ENCODE assay signal across 29 cellular contexts in genomic region chr11:120569903-120570302, GRCh38. TPM values are rescaled to one million over a fixed set of nuclear protein-coding genes. Genes with fewer than 3 reads are reported as not detected.
"Had no signal": no experiment of that assay in that cellular context is flagged by ENCODE, and none has a peak within 500 bp of the region (broad histone marks: within the 10 kb centered on the region; RNA-seq: fewer than 3 reads in every experiment).

No MANE protein-coding gene starts in this region.

- H3K36me3 Mint-ChIP-seq: activated naive CD8-positive, alpha-beta T cell; memory B cell; type B pancreatic cell had no signal

- H3K4me3 ChIP-seq: breast epithelium, coronary artery, gastroesophageal sphincter, ovary, prostate gland, right atrium auricular region, skin epidermis, testis, vagina had no signal

- H3K4me1 ChIP-seq: breast epithelium, prostate gland had no signal

- DNase-seq: activated CD4-positive, alpha-beta T cell treated with anti-CD3 and anti-CD28 coated beads for 1 hour; activated CD4-positive, alpha-beta T cell treated with anti-CD3 and anti-CD28 coated beads, Interleukin-2, amount 50 U/mL, for 1 hour; activated naive CD4-positive, alpha-beta T cell; activated T-cell treated with anti-CD3 and anti-CD28 coated beads, Interleukin-2, amount 50 U/mL, for 1 hour; hypothalamus; left colon; ovary; stimulated activated CD4-positive, alpha-beta T cell treated with anti-CD3 and anti-CD28 coated beads, Interleukin-15, amount 100 ng/mL, for 24 hours; stimulated activated CD4-positive, alpha-beta T cell treated with anti-CD3 and anti-CD28 coated beads, Interleukin-2, amount 100 ng/mL, for 48 hours; stimulated activated CD8-positive, alpha-beta memory T cell treated with anti-CD3 and anti-CD28 coated beads, Interleukin-4, amount 100 ng/mL, for 48 hours; stimulated activated naive B cell treated with anti-CD40 and anti-IgM and Interleukin-4, amounts not matched to agents 10 μg/mL and 1 μg/mL and 100 μg/mL, for 72 hours; testis had no signal

- FAIRE-seq: astrocyte, keratinocyte had no signal

- H3K27ac Mint-ChIP-seq: activated naive CD8-positive, alpha-beta T cell; memory B cell; nephron; stimulated activated naive B cell treated with anti-CD40 and anti-IgM and Interleukin-4, amounts not matched to agents 10 μg/mL and 1 μg/mL and 100 μg/mL, for 72 hours; T-helper 2 cell treated with Interferon-gamma antibody and Interleukin-4, amounts not matched to agents 5 μg/mL and 100 μg/mL, for 36 hours; type B pancreatic cell had no signal

- H3K27me3 ChIP-seq: breast epithelium, ovary, right atrium auricular region, testis, vagina had no signal

- H3K9me3 ChIP-seq: breast epithelium, gastroesophageal sphincter, neutrophil, ovary, prostate gland, right atrium auricular region, testis, vagina had no signal

- H3K36me3 ChIP-seq: breast epithelium, gastroesophageal sphincter, neutrophil, ovary, prostate gland, right atrium auricular region, vagina had no signal

- H3K27ac ChIP-seq: breast epithelium, coronary artery, epithelial cell of prostate, gastroesophageal sphincter, neutrophil, ovary, prostate gland, right atrium auricular region, skin epidermis, testis, vagina, VCaP had no signal

- ATAC-seq: gastroesophageal sphincter; left colon; stimulated activated naive B cell treated with anti-CD40 and anti-IgM and Interleukin-4, amounts not matched to agents 10 μg/mL and 1 μg/mL and 100 μg/mL, for 72 hours had no signal

- H3K4me3 Mint-ChIP-seq: activated naive CD8-positive, alpha-beta T cell; memory B cell; nephron; stimulated activated naive B cell treated with anti-CD40 and anti-IgM and Interleukin-4, amounts not matched to agents 10 μg/mL and 1 μg/mL and 100 μg/mL, for 72 hours; T-helper 2 cell treated with Interferon-gamma antibody and Interleukin-4, amounts not matched to agents 5 μg/mL and 100 μg/mL, for 36 hours; type B pancreatic cell had no signal

- H3K9me3 Mint-ChIP-seq: memory B cell; stimulated activated naive B cell treated with anti-CD40 and anti-IgM and Interleukin-4, amounts not matched to agents 10 μg/mL and 1 μg/mL and 100 μg/mL, for 72 hours; T-helper 2 cell treated with Interferon-gamma antibody and Interleukin-4, amounts not matched to agents 5 μg/mL and 100 μg/mL, for 36 hours; type B pancreatic cell had no signal

RNA-seq across cellular contexts. Expression of gene GRIK4, which starts 58.4 kb away (rescaled TPM):
- polyA plus RNA-seq: keratinocyte had no signal
